ENCODE assay signal across 7 cellular contexts in the genomic region with DNA sequence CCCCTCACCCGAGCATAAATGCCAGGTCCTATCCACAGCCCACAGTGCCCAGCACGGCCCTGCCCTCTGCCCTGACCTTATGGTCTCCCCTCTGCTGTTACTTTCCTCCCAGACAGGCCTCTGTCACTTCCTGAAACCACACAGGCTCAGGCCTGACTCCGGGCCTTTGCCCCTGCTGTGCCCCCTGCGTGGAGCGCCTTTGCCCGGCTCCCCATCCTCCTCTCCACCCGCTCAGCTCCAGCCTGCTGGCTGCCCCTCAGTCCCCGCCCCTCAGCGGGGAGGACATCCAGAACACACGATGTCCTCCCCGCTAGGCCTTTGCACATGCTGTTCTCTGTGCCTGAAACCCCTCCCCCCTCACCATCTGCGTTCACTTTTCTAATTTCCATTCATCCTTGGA.
DNase-seq lines count a peak whose midpoint lies in the region; ATAC-seq and TF ChIP-seq lines count a peak whose summit lies in the region.
"Not testable (repeated sequence)": the region's sequence is repeated elsewhere in the genome, so short reads cannot be mapped to it uniquely, and the experiment has no call there.

No MANE protein-coding gene starts in this region.

- H3K27ac ChIP-seq in DND-41 (ENCODE audit: low read length) (peak overlapping the region; percentile 32; the same call in 1 of the 2 replicates), RWPE1 (peak overlapping the region; percentile 85)
- H3K27ac ChIP-seq in sigmoid colon: not testable (repeated sequence)

- WGBS in sigmoid colon, 2 donors: 78 to 80% methylated on average over 11 to 12 of the region's 12 CpGs

- H3K4me1 ChIP-seq in DND-41 (ENCODE audit: insufficient read depth, low read length): peaks cover 17% of the 10 kb centered on the region
- H3K4me1 ChIP-seq in sigmoid colon: peaks cover 0 to 36% (median 25%) of the 10 kb centered on the region in 4 donors

- CTCF ChIA-PET in RWPE1 (lab: Yijun Ruan, JAX): interaction anchor here (0.8 kb wide), 1 partner anchor 21 kb away, joined by 3 read pairs; no protein-coding TSS in a partner anchor

- H3K4me2 ChIP-seq in DND-41 (ENCODE audit: insufficient read depth, low read length): not testable (repeated sequence)

- not testable (repeated sequence) for H3K9me3 Mint-ChIP-seq in neural crest cell

- POLR2A ChIA-PET in RWPE1 (lab: Yijun Ruan, JAX; ENCODE audit: low non-redundant PET): not testable (repeated sequence)

- H3K4me3 Mint-ChIP-seq in neural crest cell: not testable (repeated sequence)

- TF ChIP-seq CTCF in DND-41 (IDR thresholded peaks at IDR 0.05; ENCODE audit: borderline replicate concordance, extremely low read depth, low read length, poor library complexity, severe bottlenecking); RWPE1 (conservative IDR thresholded peaks at IDR 0.05; ENCODE audit: low read depth); neural crest cell (conservative IDR thresholded peaks at IDR 0.05); sigmoid colon (IDR thresholded peaks at IDR 0.05): not testable (repeated sequence)

- H3K9ac ChIP-seq in DND-41 (ENCODE audit: low read depth, low read length): not testable (repeated sequence)

- H3K9me3 ChIP-seq in DND-41 (ENCODE audit: insufficient read depth, low read length, severe bottlenecking); sigmoid colon: not testable (repeated sequence)

- 0 out of 2 replicates have a peak overlapping the region, but pooled peaks have one; percentile 26 for H2AFZ ChIP-seq in DND-41 (ENCODE audit: low read depth, low read length)

- H3K27me3 ChIP-seq in DND-41 (ENCODE audit: insufficient read depth, low read length, poor library complexity); sigmoid colon: not testable (repeated sequence)

- H4K20me1 ChIP-seq in DND-41 (ENCODE audit: insufficient read depth, low read length): not testable (repeated sequence)

- H3K36me3 Mint-ChIP-seq in neural crest cell (ENCODE audit: low read depth): not testable (repeated sequence)

- intact Hi-C loops in sigmoid colon (cut with DNase I): not testable (repeated sequence)

- ATAC-seq in DND-41 (ENCODE audit: insufficient read depth, low read depth): not testable (repeated sequence)

- not testable (repeated sequence) for H3K27me3 Mint-ChIP-seq in neural crest cell (ENCODE audit: low read depth)

- H3K27ac Mint-ChIP-seq in neural crest cell (ENCODE audit: unreplicated experiment): peak overlapping the region; percentile 48

- H3K79me2 ChIP-seq in DND-41 (ENCODE audit: insufficient read depth, low read length): not testable (repeated sequence)

- TF ChIP-seq POLR2A in sigmoid colon (IDR thresholded peaks at IDR 0.05): not testable (repeated sequence)

- DNase-seq in DMS 273 (lab: John Stamatoyannopoulos, UW; ENCODE audit: unreplicated experiment): peak; percentile 77
- not testable (repeated sequence) for DNase-seq in DND-41; RWPE1 (ENCODE audit: low spot score); neural crest cell (ENCODE audit: low read depth, low spot score)
- DNase-seq in NCI-H524 (lab: John Stamatoyannopoulos, UW): peak; percentile 30 to 67
- DNase-seq in activated effector memory CD4-positive, alpha-beta T cell treated with anti-CD3 and anti-CD28 coated beads, Interleukin-2, amount 50 U/mL, for 16 hours: peak; percentile 25
- DNase-seq in sigmoid colon: peak; percentile 33

- H3K36me3 ChIP-seq in DND-41 (ENCODE audit: insufficient read depth, low read length); sigmoid colon: not testable (repeated sequence)

- H3K4me1 Mint-ChIP-seq in neural crest cell: peaks cover 21% of the 10 kb centered on the region

- TF ChIP-seq EP300 in sigmoid colon (IDR thresholded peaks at IDR 0.05): not testable (repeated sequence)

- not testable (repeated sequence) for H3K4me3 ChIP-seq in DND-41 (ENCODE audit: low read depth in 1 of 2, low read length in 2 of 2); sigmoid colon
